1 cellular context compared by ENCODE assay signal in genomic region chr21:43306911-43307676, GRCh38.
TF ChIP-seq lines count a peak whose summit lies in the region.

No MANE protein-coding gene starts in this region.

TF ChIP-seq in GM23338, 12 proteins besides CTCF, POLR2A, EP300 and RAD21 (continued from another document):
- TF ChIP-seq, protein P1, sequence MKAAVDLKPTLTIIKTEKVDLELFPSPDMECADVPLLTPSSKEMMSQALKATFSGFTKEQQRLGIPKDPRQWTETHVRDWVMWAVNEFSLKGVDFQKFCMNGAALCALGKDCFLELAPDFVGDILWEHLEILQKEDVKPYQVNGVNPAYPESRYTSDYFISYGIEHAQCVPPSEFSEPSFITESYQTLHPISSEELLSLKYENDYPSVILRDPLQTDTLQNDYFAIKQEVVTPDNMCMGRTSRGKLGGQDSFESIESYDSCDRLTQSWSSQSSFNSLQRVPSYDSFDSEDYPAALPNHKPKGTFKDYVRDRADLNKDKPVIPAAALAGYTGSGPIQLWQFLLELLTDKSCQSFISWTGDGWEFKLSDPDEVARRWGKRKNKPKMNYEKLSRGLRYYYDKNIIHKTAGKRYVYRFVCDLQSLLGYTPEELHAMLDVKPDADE (IDR thresholded peaks at IDR 0.05), result no peak
- TF ChIP-seq STAT1 (IDR thresholded peaks at IDR 0.05; ENCODE audit: unreplicated experiment), result no peak
- no peak for TF ChIP-seq POLR2AphosphoS5 (IDR thresholded peaks at IDR 0.05; ENCODE audit: low read depth)
- TF ChIP-seq CREB1 (CRISPR knock-in tag; IDR thresholded peaks at IDR 0.05; ENCODE audit: low read depth), result no peak
- TF ChIP-seq NANOG (IDR thresholded peaks at IDR 0.05; ENCODE audit: borderline replicate concordance), result no peak
- TF ChIP-seq EZH2 (IDR thresholded peaks at IDR 0.05; ENCODE audit: low read depth, unreplicated experiment), result no peak
- no peak for TF ChIP-seq ZNF114 (CRISPR knock-in tag; IDR thresholded peaks at IDR 0.05)
- no peak for TF ChIP-seq EZH2phosphoT487 (IDR thresholded peaks at IDR 0.05; ENCODE audit: unreplicated experiment)
